ENCODE assay signal across 8 cellular contexts in the genomic region with DNA sequence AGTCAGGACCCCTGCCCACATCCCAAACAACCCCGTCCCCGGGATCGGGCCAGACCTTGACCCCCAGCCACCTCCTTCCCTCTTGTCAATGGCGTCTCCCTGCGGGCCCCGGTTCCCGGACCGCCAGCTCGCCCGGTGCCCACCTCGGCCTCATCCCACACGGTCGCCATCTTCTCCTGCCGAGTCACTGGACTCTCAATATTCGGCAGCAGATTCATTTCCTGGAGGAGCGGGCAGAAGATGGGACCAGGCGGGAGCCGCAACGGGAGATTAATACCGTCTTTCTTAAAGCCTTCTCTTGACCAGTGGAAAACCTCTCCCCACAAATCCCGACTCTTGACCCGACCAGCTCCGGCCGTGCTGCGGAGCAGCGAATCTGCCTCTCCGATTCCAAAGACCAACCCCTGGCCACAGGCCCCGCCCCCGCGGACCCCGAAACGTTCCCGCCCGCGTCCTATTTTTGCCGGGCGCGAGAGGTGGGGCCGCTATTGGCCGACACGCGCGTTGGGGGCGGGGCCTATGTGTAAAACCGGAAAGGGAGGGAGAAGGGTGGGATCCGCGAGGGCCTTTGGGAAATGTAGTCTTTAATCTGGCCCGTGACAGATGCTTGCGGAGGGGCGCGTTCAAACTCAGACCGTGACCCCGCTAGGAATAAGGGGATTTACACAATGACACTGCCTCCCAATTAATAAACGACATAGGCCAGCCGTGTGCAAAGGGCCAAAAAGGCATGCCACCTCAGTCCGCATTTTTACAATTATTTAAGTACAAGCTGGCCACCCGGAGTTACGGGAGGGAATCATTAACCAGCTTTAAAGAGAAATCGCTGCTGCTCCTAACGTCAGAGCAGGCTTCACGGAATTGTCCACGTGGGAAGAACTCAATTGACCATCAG. TPM values are rescaled to one million over a fixed set of nuclear protein-coding genes. Genes with fewer than 3 reads are reported as not detected.
A peak's percentile ranks its signal among the peaks of the same experiment; 100 is the strongest.
DNase-seq lines count a peak whose midpoint lies in the region; ATAC-seq and TF ChIP-seq lines count a peak whose summit lies in the region.

TSS of gene PSMC3 (minus strand) at position 378 of the 895 bp plus-strand sequence. CDS start at position 218, 160 bp downstream.

- H3K27ac Mint-ChIP-seq in IgD-negative memory B cell: peak within 1 kb of the TSS; percentile 86 to 99 (median 98)

- ATAC-seq in GM21529 (IDR thresholded peaks at IDR 0.05; ENCODE audit: unreplicated experiment) (peak; percentile 95), mucosa of descending colon (peak; percentile 98)

- peak within 1 kb of the TSS; percentile 77 for H3K4me3 ChIP-seq in mucosa of descending colon

- peaks cover 5% of the 10 kb centered on the region for H3K36me3 Mint-ChIP-seq in IgD-negative memory B cell

- H3K27me3 Mint-ChIP-seq in IgD-negative memory B cell: peaks cover 2% of the 10 kb centered on the region

- no peaks in the 10 kb centered on the region for H3K9me3 Mint-ChIP-seq in IgD-negative memory B cell

- H3K9me3 ChIP-seq in mucosa of descending colon: no peaks in the 10 kb centered on the region

- intact Hi-C loops in mucosa of descending colon (cut with DNase I, micrococcal nuclease): no loop called here

- no peak for TF ChIP-seq CTCF in mucosa of descending colon (IDR thresholded peaks at IDR 0.05)

- peak; percentile 88 for DNase-seq in DMS 273 treated with DMSO at 0.1 percent for 48 hours (lab: John Stamatoyannopoulos, UW)
- DNase-seq in OCI-M2 (lab: John Stamatoyannopoulos, UW; ENCODE audit: unreplicated experiment): peak; percentile 44
- DNase-seq in activated T-cell treated with anti-CD3 and anti-CD28 coated beads for 4 hours: peak; percentile 98
- peak; percentile 93 for DNase-seq in epidermal melanocyte (ENCODE audit: insufficient read length, low spot score)
- peak; percentile 98 to 99 (median 99) for DNase-seq in mucosa of descending colon
- DNase-seq in stimulated activated CD8-positive, alpha-beta memory T cell treated with anti-CD3 and anti-CD28 coated beads, Interleukin-4, amount 100 ng/mL, for 24 hours (ENCODE audit: low read depth): peak; percentile 99

- H3K36me3 ChIP-seq in mucosa of descending colon (ENCODE audit: low read depth): no peaks in the 10 kb centered on the region

- peaks cover 10% of the 10 kb centered on the region for H3K4me1 ChIP-seq in mucosa of descending colon (ENCODE audit: low read depth)

- peak within 1 kb of the TSS; percentile 98 to 100 (median 100) for H3K4me3 Mint-ChIP-seq in IgD-negative memory B cell

- H3K4me1 Mint-ChIP-seq in IgD-negative memory B cell: peaks cover 15 to 21% (median 19%) of the 10 kb centered on the region in 3 donors

RNA-seq across cellular contexts. Expression of gene PSMC3, which starts in this region (rescaled TPM):
- 101 TPM for polyA plus RNA-seq in IgD-negative memory B cell
- total RNA-seq in mucosa of descending colon: 100 to 1,000 TPM in 1 of 3 donors, 10 to 100 TPM in 2; 70.7 to 115 (median 91.0) TPM

Comparison
In these comparisons a context has a peak if more than half of its experiments do, and no peak if none do; other contexts are left out.
1. Peak in every context shown above with its lines: DNase-seq, ATAC-seq and H3K4me3 ChIP-seq.
2. DNase-seq: peak in every context shown above with its lines; median percentile 99 in mucosa of descending colon; 99 in stimulated activated CD8-positive, alpha-beta memory T cell treated with anti-CD3 and anti-CD28 coated beads, Interleukin-4, amount 100 ng/mL, for 24 hours; 98 in activated T-cell treated with anti-CD3 and anti-CD28 coated beads for 4 hours; 93 in epidermal melanocyte; 88 in DMS 273 treated with DMSO at 0.1 percent for 48 hours; 44 in OCI-M2.